25 cellular contexts compared by ENCODE assay signal in the genomic region with DNA sequence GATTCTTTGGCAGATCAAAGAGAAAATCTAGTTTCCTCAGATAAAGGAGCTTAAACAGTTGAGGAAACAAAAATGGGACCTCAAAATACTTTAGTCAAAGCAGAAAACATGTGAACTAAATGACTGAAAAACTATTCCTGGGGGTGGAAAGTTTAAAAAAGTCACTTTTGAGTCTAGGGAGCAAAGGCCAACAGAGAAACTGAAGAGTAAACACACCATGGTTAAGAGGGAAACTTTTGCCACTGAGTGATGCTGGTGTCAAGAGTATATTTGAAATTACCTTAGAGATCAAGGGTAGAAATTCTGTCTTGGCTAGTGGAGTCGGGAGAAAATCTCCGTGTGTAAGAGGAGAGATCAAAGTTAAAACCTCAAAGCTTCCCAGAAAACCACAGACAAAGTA.
A peak's percentile ranks its signal among the peaks of the same experiment; 100 is the strongest.
DNase-seq lines count a peak whose midpoint lies in the region; ATAC-seq and TF ChIP-seq lines count a peak whose summit lies in the region.
"Had no signal": no experiment of that assay in that cellular context is flagged by ENCODE, and none has a peak within 500 bp of the region (broad histone marks: within the 10 kb centered on the region; RNA-seq: fewer than 3 reads in every experiment).

No MANE protein-coding gene starts in this region.

- no peaks in the 10 kb centered on the region for H3K9me3 Mint-ChIP-seq in Caco-2 (ENCODE audit: unreplicated experiment)
- peaks cover 10% of the 10 kb centered on the region for H3K9me3 Mint-ChIP-seq in activated T-helper 2 cell treated with anti-CD3 and anti-CD28 coated beads, Interferon-gamma antibody, Interleukin-2, Interleukin-4, amounts not matched to agents 10 μg/mL and 5 μg/mL and 100 μg/mL, durations not matched to agents 14 hours and 24 hours and 36 hours
- H3K9me3 Mint-ChIP-seq: HFFc6 had no signal

- H3K27ac Mint-ChIP-seq in Caco-2 (ENCODE audit: unreplicated experiment), result peak overlapping the region; percentile 66
- H3K27ac Mint-ChIP-seq in activated T-helper 2 cell treated with anti-CD3 and anti-CD28 coated beads, Interferon-gamma antibody, Interleukin-2, Interleukin-4, amounts not matched to agents 10 μg/mL and 5 μg/mL and 100 μg/mL, durations not matched to agents 14 hours and 24 hours and 36 hours, result no peak overlapping the region
- H3K27ac Mint-ChIP-seq: CD4-positive, CD25-positive, alpha-beta regulatory T cell; HFFc6 had no signal

- no peak overlapping the region for H3K4me2 ChIP-seq in osteoblast (ENCODE audit: insufficient read depth, low read length)
- H3K4me2 ChIP-seq: BLaER1 had no signal

- POLR2A ChIA-PET in Caco-2 (lab: Charles Lee), result no interaction called here

- H3K27ac ChIP-seq in osteoblast (ENCODE audit: low read depth, low read length), result no peak overlapping the region
- H3K27ac ChIP-seq: BLaER1, GM23248, RWPE1 had no signal

- BruUV-seq in Caco-2 (replicated peaks; lab: Mats Ljungman, UMichigan), result no TSS peak

- no peak for DNase-seq in Caco-2
- DNase-seq in Jurkat, Clone E6-1 (ENCODE audit: low read depth, low spot score), result peak; percentile 2
- DNase-seq in amniotic epithelial cell (ENCODE audit: low read depth), result peak; percentile 8
- DNase-seq in osteoblast (ENCODE audit: insufficient read length, low spot score, missing footprints), result peak; percentile 6
- DNase-seq in HuH-7.5 (ENCODE audit: low spot score), result no peak
- DNase-seq in activated T-helper 2 cell treated with anti-CD3 and anti-CD28 coated beads, Interferon-gamma antibody, Interleukin-2, Interleukin-4, amounts not matched to agents 10 μg/mL and 5 μg/mL and 100 μg/mL, durations not matched to agents 14 hours and 24 hours and 36 hours (ENCODE audit: low spot score), result no peak
- DNase-seq: CD4-positive, CD25-positive, alpha-beta regulatory T cell; DMS53; GM23248; HFFc6; Kasumi-1; MV-4-11; NCI-H1105; NCI-H1436 treated with DMSO at 0.1 percent for 48 hours; NCI-H187 treated with DMSO at 0.1 percent for 48 hours; NCI-H2171 treated with DMSO at 0.1 percent for 48 hours; NCI-H345; NCI-H510A treated with DMSO at 0.1 percent for 48 hours; NCI-H748 treated with DMSO at 0.1 percent for 48 hours; SHP77 had no signal

- CTCF ChIA-PET in Caco-2 (lab: Charles Lee), result no interaction called here

- no peaks in the 10 kb centered on the region for H4K20me1 ChIP-seq in osteoblast (ENCODE audit: insufficient read depth, low read length)
- H4K20me1 ChIP-seq: BLaER1 had no signal

- H3K9me3 ChIP-seq in Caco-2 (no peaks in the 10 kb centered on the region), osteoblast (ENCODE audit: low read depth, low read length) (no peaks in the 10 kb centered on the region)
- H3K9me3 ChIP-seq: BLaER1, HAP-1 had no signal

- H3K4me1 ChIP-seq in Caco-2 (peaks cover 5% of the 10 kb centered on the region), osteoblast (ENCODE audit: insufficient read depth, low read length) (no peaks in the 10 kb centered on the region)
- H3K4me1 ChIP-seq: BLaER1, HAP-1 had no signal

- H3K36me3 Mint-ChIP-seq in Caco-2 (ENCODE audit: insufficient read depth, unreplicated experiment), result no peaks in the 10 kb centered on the region
- H3K36me3 Mint-ChIP-seq in activated T-helper 2 cell treated with anti-CD3 and anti-CD28 coated beads, Interferon-gamma antibody, Interleukin-2, Interleukin-4, amounts not matched to agents 10 μg/mL and 5 μg/mL and 100 μg/mL, durations not matched to agents 14 hours and 24 hours and 36 hours (ENCODE audit: low read depth), result no peaks in the 10 kb centered on the region
- H3K36me3 Mint-ChIP-seq: CD4-positive, CD25-positive, alpha-beta regulatory T cell had no signal

- H3K27me3 ChIP-seq in Caco-2 (replicated peaks; ENCODE audit: control insufficient read depth, insufficient read depth, low read length), result no peaks in the 10 kb centered on the region
- no peaks in the 10 kb centered on the region for H3K27me3 ChIP-seq in osteoblast (ENCODE audit: insufficient read depth, low read length)
- H3K27me3 ChIP-seq: BLaER1 had no signal

- H3K4me3 Mint-ChIP-seq in Caco-2 (ENCODE audit: unreplicated experiment), result peak overlapping the region; percentile 14
- no peak overlapping the region for H3K4me3 Mint-ChIP-seq in activated T-helper 2 cell treated with anti-CD3 and anti-CD28 coated beads, Interferon-gamma antibody, Interleukin-2, Interleukin-4, amounts not matched to agents 10 μg/mL and 5 μg/mL and 100 μg/mL, durations not matched to agents 14 hours and 24 hours and 36 hours (ENCODE audit: low read depth)
- H3K4me3 Mint-ChIP-seq: CD4-positive, CD25-positive, alpha-beta regulatory T cell; HFFc6 had no signal

- H3K27me3 Mint-ChIP-seq in Caco-2 (ENCODE audit: insufficient read depth, unreplicated experiment), result no peaks in the 10 kb centered on the region
- no peaks in the 10 kb centered on the region for H3K27me3 Mint-ChIP-seq in activated T-helper 2 cell treated with anti-CD3 and anti-CD28 coated beads, Interferon-gamma antibody, Interleukin-2, Interleukin-4, amounts not matched to agents 10 μg/mL and 5 μg/mL and 100 μg/mL, durations not matched to agents 14 hours and 24 hours and 36 hours (ENCODE audit: low read depth)
- H3K27me3 Mint-ChIP-seq: CD4-positive, CD25-positive, alpha-beta regulatory T cell had no signal

- TF ChIP-seq CTCF in Caco-2 (IDR thresholded peaks at IDR 0.05; ENCODE audit: insufficient read depth in 1 of 2, low read depth in 1 of 2, low read length in 1 of 2, severe bottlenecking in 1 of 2, unreplicated experiment in 1 of 2) (no peak), osteoblast (IDR thresholded peaks at IDR 0.05; ENCODE audit: extremely low read depth, low read depth, low read length) (no peak)

- H3K36me3 ChIP-seq in Caco-2 (ENCODE audit: control insufficient read depth, insufficient read depth, low read length) (no peaks in the 10 kb centered on the region), osteoblast (ENCODE audit: insufficient read depth, low read length) (no peaks in the 10 kb centered on the region)
- H3K36me3 ChIP-seq: BLaER1, HAP-1 had no signal

- H2AFZ ChIP-seq in osteoblast (ENCODE audit: low read length), result no peak overlapping the region
- H2AFZ ChIP-seq: GM23248 had no signal

- intact Hi-C loops in Caco-2 (cut with micrococcal nuclease; ENCODE audit: unreplicated experiment), result no loop called here
- intact Hi-C loops in activated T-helper 2 cell treated with anti-CD3 and anti-CD28 coated beads, Interferon-gamma antibody, Interleukin-2, Interleukin-4, amounts not matched to agents 10 μg/mL and 5 μg/mL and 100 μg/mL, durations not matched to agents 14 hours and 24 hours and 36 hours (cut with micrococcal nuclease), result no loop called here

- ATAC-seq in HG03432 (IDR thresholded peaks at IDR 0.05; ENCODE audit: unreplicated experiment), result no peak
- ATAC-seq: Panc1 had no signal

- no peaks in the 10 kb centered on the region for H3K79me2 ChIP-seq in osteoblast (ENCODE audit: insufficient read depth, low read length)

- peaks cover 15% of the 10 kb centered on the region for H3K4me1 Mint-ChIP-seq in Caco-2 (ENCODE audit: low read depth, unreplicated experiment)
- H3K4me1 Mint-ChIP-seq in activated T-helper 2 cell treated with anti-CD3 and anti-CD28 coated beads, Interferon-gamma antibody, Interleukin-2, Interleukin-4, amounts not matched to agents 10 μg/mL and 5 μg/mL and 100 μg/mL, durations not matched to agents 14 hours and 24 hours and 36 hours (ENCODE audit: low read depth), result no peaks in the 10 kb centered on the region
- H3K4me1 Mint-ChIP-seq: CD4-positive, CD25-positive, alpha-beta regulatory T cell had no signal

- H3K4me3 ChIP-seq in Caco-2 (ENCODE audit: low read depth, low read length) (no peak overlapping the region), osteoblast (ENCODE audit: insufficient read depth, low read length) (no peak overlapping the region)
- H3K4me3 ChIP-seq in Jurkat, Clone E6-1 (ENCODE audit: low read length), result no peak overlapping the region
- H3K4me3 ChIP-seq: BLaER1, GM23248, HAP-1 had no signal

Comparison
In these comparisons a context has a peak if more than half of its experiments do, and no peak if none do; other contexts are left out.
1. DNase-seq: peak in Jurkat, Clone E6-1 (single experiment), amniotic epithelial cell (single experiment) and osteoblast (single experiment); none in Caco-2 (0 of 2), HuH-7.5 (single experiment) and activated T-helper 2 cell treated with anti-CD3 and anti-CD28 coated beads, Interferon-gamma antibody, Interleukin-2, Interleukin-4, amounts not matched to agents 10 μg/mL and 5 μg/mL and 100 μg/mL, durations not matched to agents 14 hours and 24 hours and 36 hours (single experiment).